ENCODE assay signal across 11 cellular contexts in the genomic region with DNA sequence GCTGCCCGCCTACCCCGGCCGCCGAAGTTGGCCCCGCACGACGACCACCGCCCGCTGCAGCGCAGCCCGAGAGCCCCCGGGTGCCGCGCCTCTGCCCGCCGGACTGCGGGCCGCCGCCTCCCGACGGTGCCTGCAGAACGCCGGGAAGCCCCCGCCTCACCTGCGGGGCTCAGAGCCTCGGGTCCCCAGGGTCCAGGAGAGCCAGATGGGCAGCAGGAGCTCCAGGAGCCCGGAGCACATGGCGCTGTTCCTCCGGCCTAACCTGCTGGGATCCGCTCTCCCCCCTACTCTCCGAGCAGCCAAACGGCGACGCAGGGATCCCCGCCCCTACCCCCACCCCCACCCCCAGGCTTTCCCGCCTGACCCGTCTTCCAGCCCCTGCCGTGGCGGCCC. TPM values are rescaled to one million over a fixed set of nuclear protein-coding genes. Genes with fewer than 3 reads are reported as not detected.
DNase-seq lines count a peak whose midpoint lies in the region; ATAC-seq, FAIRE-seq and TF ChIP-seq lines count a peak whose summit lies in the region.
"Had no signal": no experiment of that assay in that cellular context is flagged by ENCODE, and none has a peak within 500 bp of the region (broad histone marks: within the 10 kb centered on the region; RNA-seq: fewer than 3 reads in every experiment).

No MANE protein-coding gene starts in this region.

- no peak for ATAC-seq in HG02973 (IDR thresholded peaks at IDR 0.05; ENCODE audit: unreplicated experiment)
- ATAC-seq: activated T-helper 17 cell treated with anti-CD3 and anti-CD28 coated beads, Interleukin-2, amount 50 U/mL, for 72 hours had no signal

- no peaks in the 10 kb centered on the region for H3K36me3 ChIP-seq in left ventricle myocardium inferior

- intact Hi-C loops in left ventricle myocardium inferior (cut with micrococcal nuclease) = no loop called here

- H3K9me3 ChIP-seq in left ventricle myocardium inferior (replicated peaks) = no peaks in the 10 kb centered on the region

- CTCF ChIA-PET in GM10248 (lab: Yijun Ruan, JAX) = interaction anchor here (0.8 kb wide), 1 partner anchor 16 kb away, joined by 3 read pairs; no protein-coding TSS in a partner anchor

- TF ChIP-seq POLR2A in GM12892 (IDR thresholded peaks at IDR 0.05; ENCODE audit: low read depth, low read length) = no peak

- TF ChIP-seq CTCF in GM10248 (IDR thresholded peaks at IDR 0.05; ENCODE audit: control extremely low read depth, extremely low read depth, low read depth, missing control alignments) (no peak), left ventricle myocardium inferior (IDR thresholded peaks at IDR 0.05; ENCODE audit: borderline replicate concordance) (no peak)

- POLR2A ChIA-PET in GM10248 (lab: Yijun Ruan, JAX) = no interaction called here

- no peak overlapping the region for H3K27ac ChIP-seq in left ventricle myocardium inferior (replicated peaks)

- H3K4me3 ChIP-seq in left ventricle myocardium inferior = peak overlapping the region; percentile 69

- FAIRE-seq in GM12892 (lab: Jason Lieb, UNC) = no peak

- peaks cover 71% of the 10 kb centered on the region for H3K27me3 ChIP-seq in left ventricle myocardium inferior (ENCODE audit: low read depth)

- H3K4me1 ChIP-seq in left ventricle myocardium inferior = peaks cover 25% of the 10 kb centered on the region

- DNase-seq in GM10248 (ENCODE audit: extremely low spot score) (peak; percentile 12), NCI-H524 (lab: John Stamatoyannopoulos, UW) (peak; percentile 58 to 85), left ventricle myocardium inferior (no peak), retina (peak; percentile 60), T-helper 2 cell (no peak), GM12892 (ENCODE audit: insufficient read length) (no peak), NCI-H345 (lab: John Stamatoyannopoulos, UW) (no peak)
- DNase-seq: HCEC 1CT had no signal

RNA-seq across cellular contexts. Expression of gene GABRB3, which starts 0.6 kb away (rescaled TPM):
- 2.4 TPM for total RNA-seq in left ventricle myocardium inferior
- not detected for polyA plus RNA-seq in GM12892 (2012; ENCODE audit: missing spikeins)
- polyA plus RNA-seq: IgD-negative memory B cell had no signal

Comparison
In these comparisons a context has a peak if more than half of its experiments do, and no peak if none do; other contexts are left out.
1. DNase-seq: peak in GM10248 (single experiment), NCI-H524 (2 of 2) and retina (single experiment); none in left ventricle myocardium inferior (single experiment), T-helper 2 cell (0 of 5), GM12892 (single experiment) and NCI-H345 (single experiment).